Comparison of ENCODE assay signal across 27 cellular contexts in genomic region chr19:38351865-38352395, GRCh38. TPM values are rescaled to one million over a fixed set of nuclear protein-coding genes. Genes with fewer than 3 reads are reported as not detected.
DNase-seq lines count a peak whose midpoint lies in the region; ATAC-seq, FAIRE-seq and TF ChIP-seq lines count a peak whose summit lies in the region.
"Had no signal": no experiment of that assay in that cellular context is flagged by ENCODE, and none has a peak within 500 bp of the region (broad histone marks: within the 10 kb centered on the region; RNA-seq: fewer than 3 reads in every experiment).

No MANE protein-coding gene starts in this region.

- ATAC-seq in psoas muscle, result peak in 3 of 4 donors; percentile 9 to 14 (median 11)
- ATAC-seq in body of pancreas, result no peak
- ATAC-seq: activated naive CD4-positive, alpha-beta T cell treated with anti-CD3 and anti-CD28 coated beads, Interleukin-2, amount 50 U/mL, for 72 hours; CD8-positive, alpha-beta T cell; naive thymus-derived CD8-positive, alpha-beta T cell had no signal

- H3K4me1 ChIP-seq in psoas muscle, result no peaks in the 10 kb centered on the region
- H3K4me1 ChIP-seq in body of pancreas, result no peaks in the 10 kb centered on the region
- H3K4me1 ChIP-seq: lower lobe of right lung, suprapubic skin had no signal

- WGBS in psoas muscle, 3 donors, result 36 to 44% (median 41%) methylated on average over 9 of the region's 9 CpGs
- WGBS in body of pancreas, 2 donors, result 57 to 61% methylated on average over 6 to 9 of the region's 9 CpGs

- FAIRE-seq in GM12891 (lab: Jason Lieb, UNC), result peak; percentile 33
- FAIRE-seq: frontal cortex had no signal

- peak; percentile 35; the same call in 1 of the 2 replicates for TF ChIP-seq CTCF in WERI-Rb-1 (IDR thresholded peaks at IDR 0.05; ENCODE audit: low read depth, low read length)
- TF ChIP-seq CTCF in psoas muscle (IDR thresholded peaks at IDR 0.05), result no peak
- TF ChIP-seq CTCF in body of pancreas (IDR thresholded peaks at IDR 0.05), result no peak

- TF ChIP-seq POLR2A in GM12891 (IDR thresholded peaks at IDR 0.05; ENCODE audit: low read depth, low read length) (no peak), body of pancreas (IDR thresholded peaks at IDR 0.05) (no peak)

- H3K36me3 ChIP-seq in WERI-Rb-1 (no peaks in the 10 kb centered on the region), psoas muscle (ENCODE audit: insufficient read depth in 1 of 2, low read depth in 1 of 2) (no peaks in the 10 kb centered on the region), body of pancreas (replicated peaks in 1 of 2; ENCODE audit: insufficient read depth in 1 of 2, low read depth in 2 of 2) (no peaks in the 10 kb centered on the region)
- H3K36me3 ChIP-seq: lower lobe of right lung, suprapubic skin had no signal

- intact Hi-C loops in psoas muscle (cut with DNase I), result no loop called here
- intact Hi-C loops in body of pancreas (cut with DNase I), result no loop called here

- peak; percentile 38 for DNase-seq in NCI-H146 (lab: John Stamatoyannopoulos, UW)
- DNase-seq in NCI-H146 treated with DMSO at 0.1 percent for 48 hours (lab: John Stamatoyannopoulos, UW; ENCODE audit: unreplicated experiment), result no peak
- DNase-seq in GM12891 (ENCODE audit: insufficient read length, low spot score), result no peak
- DNase-seq in WERI-Rb-1, result peak; percentile 49
- no peak for DNase-seq in psoas muscle
- DNase-seq in NCI-H1436 (lab: John Stamatoyannopoulos, UW), result no peak
- DNase-seq in pons (ENCODE audit: low spot score), result no peak
- no peak for DNase-seq in body of pancreas
- DNase-seq: activated CD4-positive, alpha-beta T cell treated with anti-CD3 and anti-CD28 coated beads for 48 hours; amygdala; CD8-positive, alpha-beta T cell; IMR-90; kidney glomerular epithelial cell; lower lobe of right lung; naive thymus-derived CD8-positive, alpha-beta T cell; NCI-H1092; NCI-H2029; NCI-H2227 treated with DMSO at 0.1 percent for 48 hours; nucleus accumbens; stimulated activated CD4-positive, alpha-beta T cell treated with anti-CD3 and anti-CD28 coated beads, Interleukin-1b, Interleukin-23, amount 100 ng/mL, for 48 hours; stimulated activated naive CD4-positive, alpha-beta T cell treated with Interleukin-2 at 50 U/mL for 16 hours; T1000 had no signal

- no peaks in the 10 kb centered on the region for H3K27me3 ChIP-seq in WERI-Rb-1 (ENCODE audit: insufficient read depth, low read depth, severe bottlenecking)
- peaks cover 0 to 27% (median 14%) of the 10 kb centered on the region in 3 donors for H3K27me3 ChIP-seq in psoas muscle (ENCODE audit: insufficient read depth in 3 of 3, low read length in 2 of 3)
- no peaks in the 10 kb centered on the region for H3K27me3 ChIP-seq in body of pancreas
- H3K27me3 ChIP-seq: suprapubic skin had no signal

- no peaks in the 10 kb centered on the region for H3K9me3 ChIP-seq in WERI-Rb-1 (ENCODE audit: severe bottlenecking)
- H3K9me3 ChIP-seq in psoas muscle, result no peaks in the 10 kb centered on the region
- H3K9me3 ChIP-seq in body of pancreas, result no peaks in the 10 kb centered on the region
- H3K9me3 ChIP-seq: lower lobe of right lung, suprapubic skin had no signal

- H3K27ac ChIP-seq in WERI-Rb-1 (no peak overlapping the region; the same call in 1 of the 2 replicates), psoas muscle (no peak overlapping the region), body of pancreas (no peak overlapping the region)
- H3K27ac ChIP-seq: lower lobe of right lung, suprapubic skin, VCaP had no signal

- H3K4me3 ChIP-seq in WERI-Rb-1 (ENCODE audit: low read depth, low read length) (no peak overlapping the region), psoas muscle (no peak overlapping the region), body of pancreas (no peak overlapping the region)
- H3K4me3 ChIP-seq: lower lobe of right lung, smooth muscle cell, suprapubic skin had no signal

TF ChIP-seq in GM12891, 5 proteins besides CTCF, POLR2A, EP300 and RAD21:
- no peak for TF ChIP-seq POU2F2 (IDR thresholded peaks at IDR 0.05; ENCODE audit: low read depth, low read length)
- no peak for TF ChIP-seq PAX5 (IDR thresholded peaks at IDR 0.05; ENCODE audit: insufficient read depth, low read length, severe bottlenecking)
- no peak for TF ChIP-seq SPI1 (IDR thresholded peaks at IDR 0.05; ENCODE audit: low read depth, low read length)
- TF ChIP-seq POLR2AphosphoS5 (IDR thresholded peaks at IDR 0.05; ENCODE audit: low read depth, low read length), result no peak

RNA-seq across cellular contexts. Expression of gene CATSPERG, which starts 16.3 kb away (rescaled TPM):
- polyA plus RNA-seq in GM12891 (2012; ENCODE audit: low read depth, missing spikeins), result 1.1 TPM
- total RNA-seq in psoas muscle, result 1 to 10 TPM in 3 of 4 donors, under 1 TPM in 1; 0.81 to 2.1 (median 1.6) TPM
- polyA plus RNA-seq in psoas muscle, result 1 to 10 TPM in 2 of 3 donors, under 1 TPM in 1; 0.75 to 2.6 (median 1.5) TPM
- 1 to 10 TPM in 1 of 2 donors, under 1 TPM in 1; 0.78 to 9.6 TPM for total RNA-seq in body of pancreas
- total RNA-seq: smooth muscle cell had no signal

RNA-seq across cellular contexts. Expression of gene PSMD8, which starts 22.4 kb away (rescaled TPM):
- polyA plus RNA-seq in GM12891 (2012; ENCODE audit: low read depth, missing spikeins), result 171 TPM
- total RNA-seq in psoas muscle (100 to 1,000 TPM; 348 to 889 (median 587) TPM), body of pancreas (10 to 100 TPM; 49.4 to 68.7 TPM)
- polyA plus RNA-seq in psoas muscle, result 1,000 to 10,000 TPM in 1 of 3 donors, 100 to 1,000 TPM in 2; 719 to 1,414 (median 791) TPM

RNA-seq across cellular contexts. Expression of gene KCNK6, which starts 32.3 kb away (rescaled TPM):
- 0.21 TPM for polyA plus RNA-seq in GM12891 (2012; ENCODE audit: low read depth, missing spikeins)
- total RNA-seq in psoas muscle (under 1 TPM; 0.54 to 0.69 (median 0.64) TPM), body of pancreas (10 to 100 TPM in 1 of 2 donors, 1 to 10 TPM in 1; 8.6 to 13.8 TPM)
- under 1 TPM; 0.21 to 0.42 (median 0.39) TPM for polyA plus RNA-seq in psoas muscle

RNA-seq across cellular contexts. Expression of gene GGN, which starts 35.9 kb away (rescaled TPM):
- not detected for polyA plus RNA-seq in GM12891 (2012; ENCODE audit: low read depth, missing spikeins)
- under 1 TPM in 2 of 4 donors, not detected in 2; 0.18 to 0.34 TPM for total RNA-seq in psoas muscle
- polyA plus RNA-seq in psoas muscle, result under 1 TPM in 2 of 3 donors, not detected in 1; 0.04 to 0.21 TPM
- total RNA-seq in body of pancreas, result under 1 TPM in 1 of 2 donors, not detected in 1; 0.78 TPM
- total RNA-seq: naive thymus-derived CD8-positive, alpha-beta T cell had no signal
- polyA plus RNA-seq: naive thymus-derived CD8-positive, alpha-beta T cell had no signal

RNA-seq across cellular contexts. Expression of gene YIF1B, which starts 36.2 kb away (rescaled TPM):
- polyA plus RNA-seq in GM12891 (2012; ENCODE audit: low read depth, missing spikeins), result 45.1 TPM
- total RNA-seq in psoas muscle (10 to 100 TPM; 20.1 to 27.2 (median 21.6) TPM), body of pancreas (10 to 100 TPM in 1 of 2 donors, 1 to 10 TPM in 1; 8.2 to 22.3 TPM)
- polyA plus RNA-seq in psoas muscle, result 10 to 100 TPM; 38.8 to 57.7 (median 42.7) TPM

Comparison
In these comparisons a context has a peak if more than half of its experiments do, and no peak if none do; other contexts are left out.
1. DNase-seq: peak in NCI-H146 (single experiment) and WERI-Rb-1 (single experiment); none in NCI-H146 treated with DMSO at 0.1 percent for 48 hours (single experiment), GM12891 (single experiment), psoas muscle (0 of 2), NCI-H1436 (single experiment), pons (single experiment) and body of pancreas (0 of 4).
2. RNA of gene PSMD8, which starts 22.4 kb away (total RNA-seq): 348 to 889 TPM in psoas muscle; 49.4 to 68.7 TPM in body of pancreas; every median in the first group is over 4 times any median in the second.
3. RNA of gene KCNK6, which starts 32.3 kb away (total RNA-seq): 8.6 to 13.8 TPM in body of pancreas; 0.54 to 0.69 TPM in psoas muscle; every median in the first group is over 4 times any median in the second.